Comparison of ENCODE assay signal across 1 cellular context in genomic region chr10:12050528-12050927, GRCh38.
TF ChIP-seq lines count a peak whose summit lies in the region.

No MANE protein-coding gene starts in this region.

TF ChIP-seq in GM12891, 5 proteins besides CTCF, POLR2A, EP300 and RAD21:
- no peak for TF ChIP-seq PAX5 (IDR thresholded peaks at IDR 0.05; ENCODE audit: insufficient read depth, low read length, severe bottlenecking)
- no peak for TF ChIP-seq POU2F2 (IDR thresholded peaks at IDR 0.05; ENCODE audit: low read depth, low read length)
- TF ChIP-seq TAF1 (IDR thresholded peaks at IDR 0.05; ENCODE audit: low read depth, low read length): no peak
- no peak for TF ChIP-seq SPI1 (IDR thresholded peaks at IDR 0.05; ENCODE audit: low read depth, low read length)
- no peak for TF ChIP-seq POLR2AphosphoS5 (IDR thresholded peaks at IDR 0.05; ENCODE audit: low read depth, low read length)
